ENCODE assay signal across 25 cellular contexts in the genomic region with DNA sequence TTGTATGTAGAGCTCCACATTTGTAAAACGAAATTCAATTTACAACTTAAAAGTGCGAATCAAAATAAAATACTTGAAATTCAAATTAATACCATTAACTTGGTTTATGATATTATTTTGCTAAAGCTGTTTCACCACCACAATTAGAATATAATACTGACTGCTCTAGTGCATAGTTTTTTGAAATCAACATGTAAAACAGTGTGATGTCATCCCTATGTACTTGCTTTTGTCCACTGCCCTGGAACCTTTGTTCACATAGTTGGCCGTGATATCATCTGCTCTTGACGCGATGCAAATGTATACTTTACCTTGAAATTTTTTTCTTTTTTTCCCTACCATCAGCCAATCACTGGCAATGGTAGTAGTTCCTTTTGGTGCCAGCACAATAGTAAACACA.
DNase-seq lines count a peak whose midpoint lies in the region; ATAC-seq, FAIRE-seq and TF ChIP-seq lines count a peak whose summit lies in the region.
"Had no signal": no experiment of that assay in that cellular context is flagged by ENCODE, and none has a peak within 500 bp of the region (broad histone marks: within the 10 kb centered on the region; RNA-seq: fewer than 3 reads in every experiment).

No MANE protein-coding gene starts in this region.

- DNase-seq in activated T-cell treated with anti-CD3 and anti-CD28 coated beads, Interleukin-2, amount 50 U/mL, for 72 hours, result no peak
- DNase-seq in activated T-cell treated with anti-CD3 and anti-CD28 coated beads, Interleukin-2, amount 50 U/mL, for 48 hours, result no peak
- no peak for DNase-seq in natural killer cell
- DNase-seq in natural killer cell treated with Interleukin-12 subunit alpha and Interleukin-12 subunit beta and Interleukin-15 and Interleukin-18, amount 100 ng/mL, for 72 hours (ENCODE audit: low spot score), result no peak
- DNase-seq in frontal cortex (ENCODE audit: low spot score in 2 of 2), result no peak
- no peak for DNase-seq in DMS114 treated with DMSO at 0.1 percent for 48 hours (lab: John Stamatoyannopoulos, UW; ENCODE audit: unreplicated experiment)
- DNase-seq in activated naive CD4-positive, alpha-beta T cell treated with anti-CD3 and anti-CD28 coated beads, Interleukin-2, amount 50 U/mL, for 16 hours, result no peak
- DNase-seq: 8988T; ACHN; AML-193; BE2C; Calu3; CD4-positive, alpha-beta memory T cell; COR-L47; DMS153; DMS79 treated with DMSO at 0.1 percent for 48 hours; GF-D8; H9; HFFc6 had no signal

- peak; percentile 37 for FAIRE-seq in frontal cortex (lab: Jason Lieb, UNC)
- FAIRE-seq: A549, GM12891, GM18507 had no signal

- H3K27ac Mint-ChIP-seq in activated T-cell treated with anti-CD3 and anti-CD28 coated beads, Interleukin-2, amount 50 U/mL, for 72 hours, result peak overlapping the region; percentile 42
- peak overlapping the region; percentile 51 to 66 for H3K27ac Mint-ChIP-seq in natural killer cell
- no peak overlapping the region for H3K27ac Mint-ChIP-seq in natural killer cell treated with Interleukin-12 subunit alpha and Interleukin-12 subunit beta and Interleukin-15 and Interleukin-18, amount 100 ng/mL, for 72 hours
- H3K27ac Mint-ChIP-seq: GM23338, H9, HFFc6 had no signal

- no peaks in the 10 kb centered on the region for H3K4me1 Mint-ChIP-seq in activated T-cell treated with anti-CD3 and anti-CD28 coated beads, Interleukin-2, amount 50 U/mL, for 72 hours (ENCODE audit: low read depth)
- H3K4me1 Mint-ChIP-seq in natural killer cell, result peaks cover 6 to 13% of the 10 kb centered on the region in 2 donors
- H3K4me1 Mint-ChIP-seq in natural killer cell treated with Interleukin-12 subunit alpha and Interleukin-12 subunit beta and Interleukin-15 and Interleukin-18, amount 100 ng/mL, for 72 hours (ENCODE audit: low read depth in 2 of 2), result peaks cover 6 to 7% of the 10 kb centered on the region in 2 donors
- H3K4me1 Mint-ChIP-seq: CD14-positive monocyte, GM23338, H9 had no signal

- no peak for ATAC-seq in activated T-cell treated with anti-CD3 and anti-CD28 coated beads, Interleukin-2, amount 50 U/mL, for 72 hours (replicated peaks in 1 of 2)
- no peak for ATAC-seq in natural killer cell
- ATAC-seq in natural killer cell treated with Interleukin-12 subunit alpha and Interleukin-12 subunit beta and Interleukin-15 and Interleukin-18, amount 100 ng/mL, for 72 hours, result no peak
- ATAC-seq: A549, GM23338, HCT116 had no signal

- peaks cover 3 to 13% of the 10 kb centered on the region in 2 donors for H3K36me3 Mint-ChIP-seq in activated T-cell treated with anti-CD3 and anti-CD28 coated beads, Interleukin-2, amount 50 U/mL, for 72 hours (ENCODE audit: insufficient read depth in 2 of 2)
- H3K36me3 Mint-ChIP-seq in natural killer cell, result no peaks in the 10 kb centered on the region
- H3K36me3 Mint-ChIP-seq in natural killer cell treated with Interleukin-12 subunit alpha and Interleukin-12 subunit beta and Interleukin-15 and Interleukin-18, amount 100 ng/mL, for 72 hours, result peaks cover 13% of the 10 kb centered on the region

- TF ChIP-seq CTCF in natural killer cell (IDR thresholded peaks at IDR 0.05), result no peak

- H3K9me3 Mint-ChIP-seq in activated T-cell treated with anti-CD3 and anti-CD28 coated beads, Interleukin-2, amount 50 U/mL, for 72 hours, result no peaks in the 10 kb centered on the region
- no peaks in the 10 kb centered on the region for H3K9me3 Mint-ChIP-seq in natural killer cell
- no peaks in the 10 kb centered on the region for H3K9me3 Mint-ChIP-seq in natural killer cell treated with Interleukin-12 subunit alpha and Interleukin-12 subunit beta and Interleukin-15 and Interleukin-18, amount 100 ng/mL, for 72 hours
- H3K9me3 Mint-ChIP-seq: CD14-positive monocyte; CD4-positive, alpha-beta memory T cell; GM23338; H9 had no signal

- H3K4me3 Mint-ChIP-seq in activated T-cell treated with anti-CD3 and anti-CD28 coated beads, Interleukin-2, amount 50 U/mL, for 72 hours, result no peak overlapping the region
- H3K4me3 Mint-ChIP-seq in natural killer cell, result no peak overlapping the region
- H3K4me3 Mint-ChIP-seq in natural killer cell treated with Interleukin-12 subunit alpha and Interleukin-12 subunit beta and Interleukin-15 and Interleukin-18, amount 100 ng/mL, for 72 hours, result no peak overlapping the region
- H3K4me3 Mint-ChIP-seq: CD14-positive monocyte; CD4-positive, alpha-beta memory T cell; GM23338; H9; HFFc6 had no signal

- no peaks in the 10 kb centered on the region for H3K27me3 Mint-ChIP-seq in activated T-cell treated with anti-CD3 and anti-CD28 coated beads, Interleukin-2, amount 50 U/mL, for 72 hours (ENCODE audit: low read depth)
- no peaks in the 10 kb centered on the region for H3K27me3 Mint-ChIP-seq in natural killer cell (ENCODE audit: low read depth in 2 of 2)
- no peaks in the 10 kb centered on the region for H3K27me3 Mint-ChIP-seq in natural killer cell treated with Interleukin-12 subunit alpha and Interleukin-12 subunit beta and Interleukin-15 and Interleukin-18, amount 100 ng/mL, for 72 hours
- H3K27me3 Mint-ChIP-seq: CD4-positive, alpha-beta memory T cell had no signal

- intact Hi-C loops in natural killer cell (cut with micrococcal nuclease), result no loop called here

Comparison
In these comparisons a context has a peak if more than half of its experiments do, and no peak if none do; other contexts are left out.
1. H3K27ac Mint-ChIP-seq: peak in activated T-cell treated with anti-CD3 and anti-CD28 coated beads, Interleukin-2, amount 50 U/mL, for 72 hours (single experiment) and natural killer cell (2 of 2); none in natural killer cell treated with Interleukin-12 subunit alpha and Interleukin-12 subunit beta and Interleukin-15 and Interleukin-18, amount 100 ng/mL, for 72 hours (0 of 2).